In the genomic region with DNA sequence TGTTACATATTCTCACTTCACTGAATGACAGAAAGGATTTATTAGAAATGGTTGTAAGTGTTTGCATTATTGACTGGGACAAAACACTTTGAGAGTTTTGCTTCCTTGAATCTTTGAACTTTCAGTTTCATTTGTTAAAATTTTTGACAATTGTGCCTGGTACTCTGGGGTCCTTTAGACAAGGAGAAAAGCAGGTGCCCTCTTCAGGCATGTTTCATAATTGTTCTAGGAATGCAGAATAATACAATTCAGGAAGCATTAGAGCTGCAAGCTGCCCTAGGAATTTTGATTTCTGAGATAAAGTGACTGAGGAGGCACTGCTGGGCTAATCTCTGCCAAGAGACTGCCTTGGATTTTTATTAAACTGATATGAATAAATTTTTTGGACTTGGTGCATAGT, we compare ENCODE assay signal across 8 cellular contexts. TPM values are rescaled to one million over a fixed set of nuclear protein-coding genes. Genes with fewer than 3 reads are reported as not detected.
DNase-seq lines count a peak whose midpoint lies in the region; ATAC-seq and TF ChIP-seq lines count a peak whose summit lies in the region.

No MANE protein-coding gene starts in this region.

- H3K79me2 ChIP-seq in hepatocyte = peaks cover 59% of the 10 kb centered on the region

- no peak for TF ChIP-seq POLR2A in thyroid gland (IDR thresholded peaks at IDR 0.05)

- H3K27ac ChIP-seq in CD4-positive, CD25-positive, alpha-beta regulatory T cell (ENCODE audit: insufficient read depth, low read length, poor library complexity, severe bottlenecking) = peak overlapping the region; percentile 34
- H3K27ac ChIP-seq in hepatocyte (no peak overlapping the region), thyroid gland (peak overlapping the region; percentile 53 to 73 (median 58))

- H3K27me3 ChIP-seq in CD4-positive, CD25-positive, alpha-beta regulatory T cell (ENCODE audit: control insufficient read depth, insufficient read depth, low read length) = no peaks in the 10 kb centered on the region
- H3K27me3 ChIP-seq in hepatocyte (no peaks in the 10 kb centered on the region), thyroid gland (no peaks in the 10 kb centered on the region)

- intact Hi-C loops in activated CD8-positive, alpha-beta T cell treated with anti-CD3 and anti-CD28 coated beads for 36 hours (cut with micrococcal nuclease) = no loop called here
- intact Hi-C loops in thyroid gland (cut with DNase I) = no loop called here

- H3K4me2 ChIP-seq in hepatocyte = no peak overlapping the region

- peak overlapping the region in 1 of 4 donors; percentile 41 for H3K4me3 Mint-ChIP-seq in CD4-positive, CD25-positive, alpha-beta regulatory T cell
- no peak overlapping the region for H3K4me3 Mint-ChIP-seq in activated CD8-positive, alpha-beta T cell treated with anti-CD3 and anti-CD28 coated beads for 36 hours

- CTCF ChIA-PET in activated CD8-positive, alpha-beta T cell treated with anti-CD3 and anti-CD28 coated beads for 36 hours (lab: Charles Lee) = interaction anchor here (0.6 to 4.4 kb wide), 4 partner anchors 10 to 90 kb away, joined by 3 to 23 read pairs (median 6); no protein-coding TSS in a partner anchor

- peaks cover 49% of the 10 kb centered on the region for H3K36me3 ChIP-seq in CD4-positive, CD25-positive, alpha-beta regulatory T cell (ENCODE audit: control insufficient read depth, insufficient read depth, low read length)
- peaks cover 4% of the 10 kb centered on the region for H3K36me3 ChIP-seq in hepatocyte (replicated peaks; ENCODE audit: insufficient read depth, low read depth)
- peaks cover 0 to 5% of the 10 kb centered on the region in 2 donors for H3K36me3 ChIP-seq in thyroid gland

- POLR2A ChIA-PET in activated CD8-positive, alpha-beta T cell treated with anti-CD3 and anti-CD28 coated beads for 36 hours (lab: Charles Lee) = no interaction called here

- DNase-seq in CD4-positive, CD25-positive, alpha-beta regulatory T cell = peak in 2 of 3 donors; percentile 5 to 50
- DNase-seq in HPDE6-E6E7 (ENCODE audit: extremely low spot score) (peak; percentile 58), hepatocyte (ENCODE audit: low spot score) (peak; percentile 32), thyroid gland (peak; percentile 23 to 29), epidermal melanocyte (ENCODE audit: insufficient read length, low spot score) (no peak)
- DNase-seq in activated CD8-positive, alpha-beta T cell treated with anti-CD3 and anti-CD28 coated beads for 36 hours = no peak

- no peaks in the 10 kb centered on the region for H3K9me3 ChIP-seq in CD4-positive, CD25-positive, alpha-beta regulatory T cell (ENCODE audit: control insufficient read depth in 2 of 2, low read length in 2 of 2)
- H3K9me3 ChIP-seq in hepatocyte (ENCODE audit: low read depth) = no peaks in the 10 kb centered on the region
- no peaks in the 10 kb centered on the region for H3K9me3 ChIP-seq in thyroid gland

- no peak overlapping the region for H2AFZ ChIP-seq in hepatocyte

- H3K36me3 Mint-ChIP-seq in CD4-positive, CD25-positive, alpha-beta regulatory T cell = peaks cover 38% of the 10 kb centered on the region
- H3K36me3 Mint-ChIP-seq in activated CD8-positive, alpha-beta T cell treated with anti-CD3 and anti-CD28 coated beads for 36 hours (ENCODE audit: low read depth) = peaks cover 28% of the 10 kb centered on the region

- no peaks in the 10 kb centered on the region for H3K27me3 Mint-ChIP-seq in CD4-positive, CD25-positive, alpha-beta regulatory T cell
- H3K27me3 Mint-ChIP-seq in activated CD8-positive, alpha-beta T cell treated with anti-CD3 and anti-CD28 coated beads for 36 hours = no peaks in the 10 kb centered on the region

- peak overlapping the region; percentile 54 to 83 (median 59) for H3K27ac Mint-ChIP-seq in CD4-positive, CD25-positive, alpha-beta regulatory T cell
- peak overlapping the region; percentile 24 for H3K27ac Mint-ChIP-seq in activated CD8-positive, alpha-beta T cell treated with anti-CD3 and anti-CD28 coated beads for 36 hours

- ATAC-seq in CD4-positive, CD25-positive, alpha-beta regulatory T cell (ENCODE audit: low read depth in 2 of 2) = peak in 1 of 2 donors; percentile 40
- ATAC-seq in activated CD8-positive, alpha-beta T cell treated with anti-CD3 and anti-CD28 coated beads for 36 hours = peak; percentile 27
- ATAC-seq in GM19035 (IDR thresholded peaks at IDR 0.05; ENCODE audit: unreplicated experiment) = no peak
- no peak for ATAC-seq in HG02610 (IDR thresholded peaks at IDR 0.05; ENCODE audit: unreplicated experiment)

- no peaks in the 10 kb centered on the region for H3K9me3 Mint-ChIP-seq in CD4-positive, CD25-positive, alpha-beta regulatory T cell
- no peaks in the 10 kb centered on the region for H3K9me3 Mint-ChIP-seq in activated CD8-positive, alpha-beta T cell treated with anti-CD3 and anti-CD28 coated beads for 36 hours

- peaks cover 36% of the 10 kb centered on the region for H3K4me1 ChIP-seq in CD4-positive, CD25-positive, alpha-beta regulatory T cell (ENCODE audit: control insufficient read depth, insufficient read depth, low read length, poor library complexity, severe bottlenecking)
- peaks cover 25% of the 10 kb centered on the region for H3K4me1 ChIP-seq in hepatocyte (ENCODE audit: insufficient read depth)
- peaks cover 19 to 43% of the 10 kb centered on the region in 2 donors for H3K4me1 ChIP-seq in thyroid gland

- H4K20me1 ChIP-seq in hepatocyte (ENCODE audit: insufficient read depth, poor library complexity, severe bottlenecking) = peaks cover 20% of the 10 kb centered on the region

- peaks cover 54 to 61% (median 59%) of the 10 kb centered on the region in 4 donors for H3K4me1 Mint-ChIP-seq in CD4-positive, CD25-positive, alpha-beta regulatory T cell
- peaks cover 44% of the 10 kb centered on the region for H3K4me1 Mint-ChIP-seq in activated CD8-positive, alpha-beta T cell treated with anti-CD3 and anti-CD28 coated beads for 36 hours (ENCODE audit: low read depth)

- TF ChIP-seq CTCF in activated CD8-positive, alpha-beta T cell treated with anti-CD3 and anti-CD28 coated beads for 36 hours (IDR thresholded peaks at IDR 0.05) = no peak
- TF ChIP-seq CTCF in hepatocyte (IDR thresholded peaks at IDR 0.05; ENCODE audit: poor library complexity) (peak; percentile 44), thyroid gland (IDR thresholded peaks at IDR 0.05) (peak in 5 of 6 experiments; percentile 37 to 80 (median 67))

- H3K4me3 ChIP-seq in CD4-positive, CD25-positive, alpha-beta regulatory T cell (ENCODE audit: low read depth, low read length) = peak overlapping the region; percentile 38
- H3K4me3 ChIP-seq in hepatocyte = no peak overlapping the region
- H3K4me3 ChIP-seq in thyroid gland (replicated peaks in 1 of 3) = no peak overlapping the region

- H3K9me2 ChIP-seq in hepatocyte (replicated peaks; ENCODE audit: insufficient read depth) = no peaks in the 10 kb centered on the region

RNA-seq across cellular contexts. Expression of a gene that starts 49.7 kb away (rescaled TPM):
- 50.0 TPM for total RNA-seq in CD4-positive, CD25-positive, alpha-beta regulatory T cell
- polyA plus RNA-seq in CD4-positive, CD25-positive, alpha-beta regulatory T cell = 10 to 100 TPM in 1 of 4 donors, 1 to 10 TPM in 3; 9.2 to 11.4 (median 9.6) TPM
- total RNA-seq in activated CD8-positive, alpha-beta T cell treated with anti-CD3 and anti-CD28 coated beads for 36 hours = 10 to 100 TPM; 81.0 to 81.1 TPM
- 38.2 and 39.9 TPM in 2 replicates for total RNA-seq in hepatocyte
- polyA plus RNA-seq in hepatocyte = 28.3 and 33.3 TPM in 2 replicates
- 10 to 100 TPM; 31.3 to 46.3 (median 41.4) TPM for total RNA-seq in thyroid gland

RNA-seq across cellular contexts. Expression of a gene that starts 59.0 kb away (rescaled TPM):
- total RNA-seq in CD4-positive, CD25-positive, alpha-beta regulatory T cell = 540 TPM
- polyA plus RNA-seq in CD4-positive, CD25-positive, alpha-beta regulatory T cell = 10 to 100 TPM; 30.4 to 36.1 (median 33.0) TPM
- 100 to 1,000 TPM; 259 to 260 TPM for total RNA-seq in activated CD8-positive, alpha-beta T cell treated with anti-CD3 and anti-CD28 coated beads for 36 hours
- 48.5 and 73.2 TPM in 2 replicates for total RNA-seq in hepatocyte
- polyA plus RNA-seq in hepatocyte = 52.7 and 52.8 TPM in 2 replicates
- 100 to 1,000 TPM; 146 to 252 (median 164) TPM for total RNA-seq in thyroid gland

Comparison
In these comparisons a context has a peak if more than half of its experiments do, and no peak if none do; other contexts are left out.
1. DNase-seq: peak in CD4-positive, CD25-positive, alpha-beta regulatory T cell (2 of 3), HPDE6-E6E7 (single experiment), hepatocyte (single experiment) and thyroid gland (2 of 2); none in activated CD8-positive, alpha-beta T cell treated with anti-CD3 and anti-CD28 coated beads for 36 hours (single experiment) and epidermal melanocyte (single experiment).